11 cellular contexts compared by ENCODE assay signal in the genomic region with DNA sequence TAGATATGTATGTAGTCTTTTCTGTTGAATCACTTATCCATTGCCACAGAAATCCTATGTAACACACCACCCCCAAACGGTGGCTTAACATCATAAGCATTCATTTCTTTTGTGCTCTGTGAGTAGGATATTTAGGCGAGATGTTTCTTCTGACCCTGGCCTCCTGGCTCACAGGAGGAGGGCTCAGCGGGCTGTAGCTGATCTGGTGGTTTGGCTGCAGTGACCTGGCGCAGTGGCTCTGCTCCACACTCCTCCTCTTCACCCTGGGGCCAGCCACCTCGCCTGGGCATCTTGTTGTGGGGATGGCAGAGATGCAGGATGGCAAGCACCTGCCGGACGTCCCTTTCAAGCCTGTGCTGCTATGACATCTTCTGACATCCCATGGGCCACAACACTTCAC.
"Had no signal": no experiment of that assay in that cellular context is flagged by ENCODE, and none has a peak within 500 bp of the region (broad histone marks: within the 10 kb centered on the region; RNA-seq: fewer than 3 reads in every experiment).

No MANE protein-coding gene starts in this region.

- H3K4me3 ChIP-seq: right atrium auricular region, tibial artery, vagina had no signal

- H3K4me1 ChIP-seq: right atrium auricular region, vagina had no signal

- DNase-seq: activated CD4-positive, CD25-positive, alpha-beta regulatory T cell; activated effector memory CD4-positive, alpha-beta T cell treated with Interleukin-2 at 50 U/mL for 16 hours; activated T-cell treated with anti-CD3 and anti-CD28 coated beads, Interleukin-2, amount 50 U/mL, for 24 hours; erythroblast; hypothalamus; left cardiac atrium; naive thymus-derived CD4-positive, alpha-beta T cell; small intestine; tibial artery had no signal

- H3K9me3 ChIP-seq: right atrium auricular region, tibial artery, vagina had no signal

- H3K27me3 ChIP-seq: right atrium auricular region, tibial artery, vagina had no signal

- H3K36me3 ChIP-seq: right atrium auricular region, tibial artery, vagina had no signal

- H3K27ac ChIP-seq: right atrium auricular region, tibial artery, vagina had no signal
